ENCODE assay signal across 26 cellular contexts in the genomic region with DNA sequence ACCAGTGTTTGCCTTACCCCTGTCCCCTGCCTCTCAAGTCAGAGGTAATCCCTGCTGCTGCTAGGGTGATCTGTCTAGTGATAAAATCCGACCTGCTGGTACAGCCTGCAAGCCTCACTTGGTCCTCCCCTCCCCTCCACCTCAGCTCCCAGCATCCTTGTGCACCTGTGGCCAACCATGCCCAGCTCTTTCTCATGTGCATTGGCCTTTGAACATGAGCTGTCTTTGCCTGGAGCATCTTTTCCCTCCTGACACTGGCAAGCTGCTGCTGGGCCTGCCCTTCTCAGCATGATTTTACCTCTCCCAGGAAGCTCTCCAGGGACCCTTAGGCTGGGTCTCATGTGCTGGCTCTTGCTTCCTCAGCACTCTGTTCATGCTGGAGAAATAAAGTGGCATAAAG. TPM values are rescaled to one million over a fixed set of nuclear protein-coding genes. Genes with fewer than 3 reads are reported as not detected.
"Had no signal": no experiment of that assay in that cellular context is flagged by ENCODE, and none has a peak within 500 bp of the region (broad histone marks: within the 10 kb centered on the region; RNA-seq: fewer than 3 reads in every experiment).

No MANE protein-coding gene starts in this region.

- DNase-seq: colonic mucosa; cortex of kidney; dermis blood vessel endothelial cell; dorsolateral prefrontal cortex; effector CD8-positive, alpha-beta T cell; effector memory CD8-positive, alpha-beta T cell; endodermal cell; erythroblast; esophagus squamous epithelium; foreskin fibroblast; heart left ventricle; hypothalamus; immature natural killer cell; kidney; kidney glomerular epithelial cell; left cardiac atrium; left lung; left ventricle myocardium superior; lower lobe of right lung; mesenchymal stem cell; mucosa of descending colon had no signal

- H3K9me3 ChIP-seq: colonic mucosa, esophagus squamous epithelium, lower lobe of right lung had no signal

- H3K4me1 Mint-ChIP-seq: endodermal cell, immature natural killer cell, mesothelial cell of epicardium had no signal

- H3K4me3 Mint-ChIP-seq: effector memory CD8-positive, alpha-beta T cell; endodermal cell; immature natural killer cell; mesothelial cell of epicardium had no signal

- ATAC-seq: effector memory CD8-positive, alpha-beta T cell; esophagus mucosa; gastroesophageal sphincter; heart left ventricle; left cardiac atrium; left lung; left ventricle myocardium superior; lower lobe of right lung; mucosa of descending colon had no signal

- H3K36me3 Mint-ChIP-seq: immature natural killer cell, mesothelial cell of epicardium had no signal

- H3K27me3 ChIP-seq: colonic mucosa, esophagus squamous epithelium, gastroesophageal sphincter, heart left ventricle, hepatocyte, left lung had no signal

- H3K27ac Mint-ChIP-seq: effector memory CD8-positive, alpha-beta T cell; endodermal cell; immature natural killer cell; mesothelial cell of epicardium had no signal

- H3K36me3 ChIP-seq: colonic mucosa, esophagus squamous epithelium, gastroesophageal sphincter, heart left ventricle, left lung, lower lobe of right lung had no signal

- H3K27ac ChIP-seq: colonic mucosa, epithelial cell of prostate, esophagus squamous epithelium, gastroesophageal sphincter, heart left ventricle, hepatocyte, left lung, lower lobe of right lung had no signal

- H3K4me1 ChIP-seq: colonic mucosa, esophagus squamous epithelium, gastroesophageal sphincter, heart left ventricle, lower lobe of right lung had no signal

- H3K4me3 ChIP-seq: colonic mucosa, dorsolateral prefrontal cortex, esophagus squamous epithelium, gastroesophageal sphincter, heart left ventricle, hepatocyte, left lung, lower lobe of right lung, mucosa of descending colon had no signal

RNA-seq across cellular contexts. Expression of a gene that starts 51.3 kb away (rescaled TPM):
- polyA plus RNA-seq: immature natural killer cell had no signal
